Comparison of ENCODE assay signal across 8 cellular contexts in the genomic region with DNA sequence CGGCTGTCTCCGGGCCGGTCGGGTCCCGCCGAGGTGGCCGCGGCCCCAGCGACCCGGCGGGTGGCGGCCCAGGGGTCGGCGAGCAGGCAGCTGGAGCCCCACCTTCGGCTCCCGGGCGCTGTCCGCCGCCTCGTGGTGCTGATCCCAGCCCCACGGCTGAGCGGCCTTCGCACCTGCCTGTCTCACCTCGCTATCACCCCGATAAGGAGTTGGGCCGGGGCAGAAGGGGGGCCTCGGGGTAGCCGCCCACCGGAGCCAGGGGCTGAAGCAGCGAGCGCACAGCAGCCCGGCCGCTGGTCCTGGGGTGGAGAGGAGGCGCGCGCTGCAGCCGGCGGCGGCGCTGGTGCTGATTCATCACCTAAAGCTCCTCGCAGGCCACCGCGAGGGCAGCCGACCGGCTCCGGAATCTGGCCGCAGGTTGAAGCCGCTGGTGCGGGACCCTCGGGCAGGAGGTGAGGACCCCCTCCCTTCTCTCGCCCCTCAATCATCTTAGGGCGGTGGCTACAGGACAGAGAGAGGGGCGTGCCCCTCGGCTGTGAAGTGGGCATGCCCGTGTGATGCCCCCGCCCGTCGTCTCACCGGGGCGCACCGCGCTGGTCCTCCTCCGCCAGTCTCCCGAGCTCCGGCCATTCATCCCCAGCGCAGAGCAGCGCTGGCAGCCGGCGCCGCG. TPM values are rescaled to one million over a fixed set of nuclear protein-coding genes. Genes with fewer than 3 reads are reported as not detected.
A peak's percentile ranks its signal among the peaks of the same experiment; 100 is the strongest.
DNase-seq lines count a peak whose midpoint lies in the region; ATAC-seq and TF ChIP-seq lines count a peak whose summit lies in the region.

No MANE protein-coding gene starts in this region.

- H3K4me1 ChIP-seq in esophagus muscularis mucosa: peaks cover 28 to 33% (median 33%) of the 10 kb centered on the region in 4 donors

- peak overlapping the region; percentile 37 to 74 (median 64) for H3K4me3 Mint-ChIP-seq in nephron

- intact Hi-C loops in esophagus muscularis mucosa (cut with DNase I): no loop called here

- H3K27ac ChIP-seq in esophagus muscularis mucosa (replicated peaks in 1 of 4): no peak overlapping the region

- WGBS in esophagus muscularis mucosa: 0% methylated on average over 19 of the region's 71 CpGs

- H3K4me1 Mint-ChIP-seq in nephron: no peaks in the 10 kb centered on the region

- ATAC-seq in HG02981 (IDR thresholded peaks at IDR 0.05; ENCODE audit: unreplicated experiment) (peak; percentile 44), GM19023 (IDR thresholded peaks at IDR 0.05; ENCODE audit: unreplicated experiment) (no peak)

- H3K27me3 Mint-ChIP-seq in nephron (ENCODE audit: low read depth): peaks cover 88% of the 10 kb centered on the region

- no peak for TF ChIP-seq EP300 in esophagus muscularis mucosa (IDR thresholded peaks at IDR 0.05)

- H3K36me3 Mint-ChIP-seq in nephron (ENCODE audit: low read depth): no peaks in the 10 kb centered on the region

- DNase-seq in AG20443 (ENCODE audit: low spot score) (peak; percentile 81), esophagus muscularis mucosa (ENCODE audit: extremely low spot score) (no peak), NK-92 (lab: John Stamatoyannopoulos, UW; ENCODE audit: unreplicated experiment) (no peak), Kasumi-1 (lab: John Stamatoyannopoulos, UW) (no peak)

- H3K4me3 ChIP-seq in WI38 (ENCODE audit: low read depth, low read length) (peak overlapping the region; percentile 30), esophagus muscularis mucosa (peak overlapping the region; percentile 42 to 53 (median 46))

- no peaks in the 10 kb centered on the region for H3K9me3 Mint-ChIP-seq in nephron

- H3K9me3 ChIP-seq in esophagus muscularis mucosa: no peaks in the 10 kb centered on the region

- no peak for TF ChIP-seq CTCF in WI38 (IDR thresholded peaks at IDR 0.05; ENCODE audit: low read depth, low read length)
- TF ChIP-seq CTCF in esophagus muscularis mucosa (IDR thresholded peaks at IDR 0.05): no peak
- no peak for TF ChIP-seq CTCF in nephron (IDR thresholded peaks at IDR 0.05; ENCODE audit: unreplicated experiment in 3 of 3)

- peaks cover 10 to 88% (median 46%) of the 10 kb centered on the region in 4 donors for H3K27me3 ChIP-seq in esophagus muscularis mucosa

- H3K36me3 ChIP-seq in esophagus muscularis mucosa: no peaks in the 10 kb centered on the region

- no peak overlapping the region for H3K27ac Mint-ChIP-seq in nephron

- TF ChIP-seq POLR2A in esophagus muscularis mucosa (IDR thresholded peaks at IDR 0.05; ENCODE audit: low read depth): no peak

RNA-seq across cellular contexts. Expression of a gene that starts 0.6 kb away (rescaled TPM):
- total RNA-seq in esophagus muscularis mucosa: under 1 TPM in 3 of 4 donors, not detected in 1; under 0.01 to 0.42 (median 0.13) TPM
